In genomic region chr9:131475956-131476776, GRCh38 we compare ENCODE assay signal across 9 cellular contexts. TPM values are rescaled to one million over a fixed set of nuclear protein-coding genes. Genes with fewer than 3 reads are reported as not detected.
DNase-seq lines count a peak whose midpoint lies in the region; ATAC-seq and TF ChIP-seq lines count a peak whose summit lies in the region.
"Had no signal": no experiment of that assay in that cellular context is flagged by ENCODE, and none has a peak within 500 bp of the region (broad histone marks: within the 10 kb centered on the region; RNA-seq: fewer than 3 reads in every experiment).

No MANE protein-coding gene starts in this region.

- H3K4me1 Mint-ChIP-seq in IgD-negative memory B cell (no peaks in the 10 kb centered on the region), chondrocyte (ENCODE audit: low read depth) (no peaks in the 10 kb centered on the region)

- H3K9me3 Mint-ChIP-seq in IgD-negative memory B cell (no peaks in the 10 kb centered on the region), chondrocyte (ENCODE audit: low read depth) (no peaks in the 10 kb centered on the region)

- H3K4me3 Mint-ChIP-seq in IgD-negative memory B cell (no peak overlapping the region), chondrocyte (ENCODE audit: unreplicated experiment) (no peak overlapping the region)

- WGBS in liver = 92% methylated on average over 40 of the region's 40 CpGs

- H3K27me3 Mint-ChIP-seq in IgD-negative memory B cell (no peaks in the 10 kb centered on the region), chondrocyte (ENCODE audit: low read depth) (no peaks in the 10 kb centered on the region)

- H3K27ac Mint-ChIP-seq in IgD-negative memory B cell (peak overlapping the region in 2 of 3 donors; percentile 31), chondrocyte (ENCODE audit: unreplicated experiment) (no peak overlapping the region)

- TF ChIP-seq RAD21 in liver (IDR thresholded peaks at IDR 0.05) = peak; percentile 9 to 53

- H3K4me1 ChIP-seq in liver (ENCODE audit: control insufficient read depth in 4 of 4, insufficient read depth in 4 of 4, low read length in 3 of 4) = no peaks in the 10 kb centered on the region

- TF ChIP-seq CTCF in chondrocyte (IDR thresholded peaks at IDR 0.05) = peak; percentile 74
- peak; percentile 18 for TF ChIP-seq CTCF in liver (IDR thresholded peaks at IDR 0.05; ENCODE audit: low read depth, low read length, missing input control)
- no peak for TF ChIP-seq CTCF in GM13976 (IDR thresholded peaks at IDR 0.05; ENCODE audit: borderline replicate concordance, control extremely low read depth, extremely low read depth, insufficient read depth, missing control alignments)

- H3K36me3 Mint-ChIP-seq in IgD-negative memory B cell (peaks cover 1% of the 10 kb centered on the region), chondrocyte (ENCODE audit: low read depth) (peaks cover 44% of the 10 kb centered on the region)

- in situ Hi-C loops in GM13976 (cut with MboI; ENCODE audit: low sequenced_read_pairs, unreplicated experiment) = no loop called here

- H3K27me3 ChIP-seq in liver (ENCODE audit: control insufficient read depth in 4 of 4, insufficient read depth in 4 of 4, low read length in 3 of 4) = no peaks in the 10 kb centered on the region

- no peak overlapping the region for H3K27ac ChIP-seq in liver (ENCODE audit: low read depth in 1 of 2, low read length in 2 of 2)

- H3K9ac ChIP-seq in liver (ENCODE audit: low read depth in 1 of 2, low read length in 2 of 2) = no peak overlapping the region

- peaks cover 33 to 88% (median 65%) of the 10 kb centered on the region in 4 donors for H3K36me3 ChIP-seq in liver (ENCODE audit: control insufficient read depth in 4 of 4, insufficient read depth in 3 of 4, low read depth in 1 of 4, low read length in 3 of 4)

- no peaks in the 10 kb centered on the region for H3K9me3 ChIP-seq in liver (ENCODE audit: control insufficient read depth in 4 of 4, low read length in 3 of 4)

- H3K4me3 ChIP-seq in liver (ENCODE audit: low read depth in 1 of 3, low read length in 3 of 3) = no peak overlapping the region

- DNase-seq in AG20443 (ENCODE audit: low spot score) (peak; percentile 39), chondrocyte (ENCODE audit: low spot score) (peak; percentile 68), NCI-H2196 (lab: John Stamatoyannopoulos, UW; ENCODE audit: unreplicated experiment) (no peak), superior temporal gyrus (ENCODE audit: extremely low spot score) (no peak), GM13976 (ENCODE audit: low spot score) (no peak)
- DNase-seq: NCI-H446 treated with DMSO at 0.1 percent for 48 hours had no signal

- no peak for ATAC-seq in GM21515 (IDR thresholded peaks at IDR 0.05; ENCODE audit: unreplicated experiment)

TF ChIP-seq in liver, 16 proteins besides CTCF, POLR2A, EP300 and RAD21:
- TF ChIP-seq NR2F2 (IDR thresholded peaks at IDR 0.05) = no peak
- no peak for TF ChIP-seq FOXA2 (IDR thresholded peaks at IDR 0.05)
- no peak for TF ChIP-seq GABPA (IDR thresholded peaks at IDR 0.05 in 1 of 2, conservative IDR thresholded peaks at IDR 0.05 in 1 of 2)
- TF ChIP-seq ATF3 (IDR thresholded peaks at IDR 0.05) = no peak
- no peak for TF ChIP-seq MAX (IDR thresholded peaks at IDR 0.05)
- TF ChIP-seq EGR1 (IDR thresholded peaks at IDR 0.05; ENCODE audit: low read depth in 2 of 2) = no peak
- no peak for TF ChIP-seq JUND (IDR thresholded peaks at IDR 0.05)
- TF ChIP-seq HNF4A (conservative IDR thresholded peaks at IDR 0.05) = no peak
- TF ChIP-seq, protein P1, sequence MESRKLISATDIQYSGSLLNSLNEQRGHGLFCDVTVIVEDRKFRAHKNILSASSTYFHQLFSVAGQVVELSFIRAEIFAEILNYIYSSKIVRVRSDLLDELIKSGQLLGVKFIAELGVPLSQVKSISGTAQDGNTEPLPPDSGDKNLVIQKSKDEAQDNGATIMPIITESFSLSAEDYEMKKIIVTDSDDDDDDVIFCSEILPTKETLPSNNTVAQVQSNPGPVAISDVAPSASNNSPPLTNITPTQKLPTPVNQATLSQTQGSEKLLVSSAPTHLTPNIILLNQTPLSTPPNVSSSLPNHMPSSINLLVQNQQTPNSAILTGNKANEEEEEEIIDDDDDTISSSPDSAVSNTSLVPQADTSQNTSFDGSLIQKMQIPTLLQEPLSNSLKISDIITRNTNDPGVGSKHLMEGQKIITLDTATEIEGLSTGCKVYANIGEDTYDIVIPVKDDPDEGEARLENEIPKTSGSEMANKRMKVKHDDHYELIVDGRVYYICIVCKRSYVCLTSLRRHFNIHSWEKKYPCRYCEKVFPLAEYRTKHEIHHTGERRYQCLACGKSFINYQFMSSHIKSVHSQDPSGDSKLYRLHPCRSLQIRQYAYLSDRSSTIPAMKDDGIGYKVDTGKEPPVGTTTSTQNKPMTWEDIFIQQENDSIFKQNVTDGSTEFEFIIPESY (IDR thresholded peaks at IDR 0.05) = no peak
- TF ChIP-seq SP1 (IDR thresholded peaks at IDR 0.05) = no peak
- no peak for TF ChIP-seq REST (IDR thresholded peaks at IDR 0.05)
- no peak for TF ChIP-seq YY1 (IDR thresholded peaks at IDR 0.05)
- no peak for TF ChIP-seq FOXA1 (IDR thresholded peaks at IDR 0.05)
- no peak for TF ChIP-seq TAF1 (conservative IDR thresholded peaks at IDR 0.05)
- TF ChIP-seq HNF4G (IDR thresholded peaks at IDR 0.05) = no peak

RNA-seq across cellular contexts. Expression of gene POMT1, which starts 26.6 kb away (rescaled TPM):
- polyA plus RNA-seq in IgD-negative memory B cell = 5.1 TPM
- 46.7 to 48.0 TPM (median 46.8 TPM) in 3 replicates for total RNA-seq in chondrocyte
- 10 to 100 TPM; 11.4 to 14.2 TPM for total RNA-seq in liver
- 10 to 100 TPM; 11.2 to 11.8 TPM for polyA plus RNA-seq in liver

RNA-seq across cellular contexts. Expression of gene UCK1, which starts 54.9 kb away (rescaled TPM):
- polyA plus RNA-seq in IgD-negative memory B cell (26.2 TPM), liver (10 to 100 TPM; 19.6 to 28.3 TPM)
- total RNA-seq in chondrocyte (17.9 to 27.7 TPM (median 18.3 TPM) in 3 replicates), liver (10 to 100 TPM; 13.4 to 34.1 TPM)

Comparison
In these comparisons a context has a peak if more than half of its experiments do, and no peak if none do; other contexts are left out.
1. DNase-seq: peak in AG20443 (single experiment) and chondrocyte (single experiment); none in NCI-H2196 (single experiment), superior temporal gyrus (single experiment) and GM13976 (single experiment).